In the genomic region with DNA sequence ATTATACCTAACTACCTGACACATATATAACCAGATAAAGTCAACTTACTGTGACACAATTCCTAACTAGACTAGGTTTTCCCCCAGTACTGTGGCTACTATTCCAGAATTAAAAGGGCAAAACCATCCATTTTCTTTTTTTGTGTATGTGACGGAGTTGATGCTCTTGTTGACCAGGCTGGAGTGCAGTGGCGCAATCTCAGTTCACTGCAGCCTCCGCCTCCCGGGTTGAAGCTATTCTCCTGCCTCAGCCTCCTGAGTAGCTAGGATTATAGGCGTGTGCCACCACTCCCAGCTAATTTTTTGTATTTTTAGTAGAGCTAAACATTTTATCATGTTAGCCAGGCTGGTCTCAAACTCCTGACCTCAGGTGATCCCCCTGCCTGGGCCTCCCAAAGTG, we compare ENCODE assay signal across 7 cellular contexts. TPM values are rescaled to one million over a fixed set of nuclear protein-coding genes. Genes with fewer than 3 reads are reported as not detected.
DNase-seq lines count a peak whose midpoint lies in the region; ATAC-seq and TF ChIP-seq lines count a peak whose summit lies in the region.
"Not testable (repeated sequence)": the region's sequence is repeated elsewhere in the genome, so short reads cannot be mapped to it uniquely, and the experiment has no call there.

No MANE protein-coding gene starts in this region.

- not testable (repeated sequence) for H3K27ac ChIP-seq in CD4-positive, alpha-beta T cell (ENCODE audit: low read depth, low read length); mesenchymal stem cell (ENCODE audit: low read length, poor library complexity, severe bottlenecking)
- H3K27ac ChIP-seq in esophagus muscularis mucosa (replicated peaks in 1 of 4): peak overlapping the region; percentile 30 to 67 (median 62)
- H3K27ac ChIP-seq in psoas muscle: peak overlapping the region; percentile 10
- peak overlapping the region in 3 of 5 donors; percentile 13 to 49 (median 41) for H3K27ac ChIP-seq in stomach

- not testable (repeated sequence) for H3K27me3 ChIP-seq in CD4-positive, alpha-beta T cell (ENCODE audit: control insufficient read depth, insufficient read depth, low read length); esophagus muscularis mucosa; mesenchymal stem cell (ENCODE audit: control insufficient read depth in 1 of 2, insufficient read depth in 1 of 2, low read length in 2 of 2); psoas muscle (ENCODE audit: insufficient read depth in 3 of 3, low read length in 2 of 3); stomach

- H2BK12ac ChIP-seq in mesenchymal stem cell (ENCODE audit: low read length in 2 of 2): not testable (repeated sequence)

- H3K18ac ChIP-seq in mesenchymal stem cell (ENCODE audit: low read depth in 1 of 2, low read length in 2 of 2): not testable (repeated sequence)

- 95% methylated on average over 5 of the region's 5 CpGs for WGBS in esophagus muscularis mucosa
- WGBS in mesenchymal stem cell: 98% methylated on average over 5 of the region's 5 CpGs
- WGBS in psoas muscle, 3 donors: 90 to 98% (median 94%) methylated on average over 5 of the region's 5 CpGs
- WGBS in stomach, 5 donors: 86 to 95% (median 95%) methylated on average over 5 of the region's 5 CpGs

- not testable (repeated sequence) for H3K4me3 Mint-ChIP-seq in CD4-positive, alpha-beta T cell; activated B cell treated with CpG ODN at 0.5 μM for 24 hours; MCF 10A (ENCODE audit: unreplicated experiment)

- not testable (repeated sequence) for TF ChIP-seq EP300 in esophagus muscularis mucosa (IDR thresholded peaks at IDR 0.05); stomach (IDR thresholded peaks at IDR 0.05)

- not testable (repeated sequence) for H4K8ac ChIP-seq in mesenchymal stem cell (ENCODE audit: low read length)

- H3K4ac ChIP-seq in mesenchymal stem cell (ENCODE audit: low read depth in 1 of 2, low read length in 2 of 2): not testable (repeated sequence)

- not testable (repeated sequence) for H2BK120ac ChIP-seq in mesenchymal stem cell (ENCODE audit: low read depth, low read length)

- DNase-seq in CD4-positive, alpha-beta T cell; activated B cell treated with CpG ODN at 0.5 μM for 24 hours; MCF 10A (ENCODE audit: unreplicated experiment); esophagus muscularis mucosa (ENCODE audit: extremely low spot score); mesenchymal stem cell; psoas muscle; stomach: not testable (repeated sequence)

- POLR2A ChIA-PET in CD4-positive, alpha-beta T cell (lab: Charles Lee): interaction anchor here (0.6 kb wide), 1 partner anchor 45 kb away, joined by 3 read pairs; no protein-coding TSS in a partner anchor
- POLR2A ChIA-PET in activated B cell treated with CpG ODN at 0.5 μM for 24 hours (lab: Charles Lee); MCF 10A (lab: Yijun Ruan, JAX): not testable (repeated sequence)

- TF ChIP-seq CTCF in CD4-positive, alpha-beta T cell (IDR thresholded peaks at IDR 0.05); activated B cell treated with CpG ODN at 0.5 μM for 24 hours (IDR thresholded peaks at IDR 0.05); MCF 10A (IDR thresholded peaks at IDR 0.05; ENCODE audit: unreplicated experiment); esophagus muscularis mucosa (IDR thresholded peaks at IDR 0.05); psoas muscle (IDR thresholded peaks at IDR 0.05); stomach (IDR thresholded peaks at IDR 0.05): not testable (repeated sequence)

- CTCF ChIA-PET in CD4-positive, alpha-beta T cell (lab: Charles Lee); activated B cell treated with CpG ODN at 0.5 μM for 24 hours (lab: Charles Lee): not testable (repeated sequence)
- CTCF ChIA-PET in MCF 10A (lab: Yijun Ruan, JAX): interaction anchor here (0.6 kb wide), 1 partner anchor 12 kb away, joined by 3 read pairs; no protein-coding TSS in a partner anchor

- not testable (repeated sequence) for H3K79me1 ChIP-seq in mesenchymal stem cell (replicated peaks; ENCODE audit: low read length, poor library complexity, severe bottlenecking)

- not testable (repeated sequence) for H2BK15ac ChIP-seq in mesenchymal stem cell (ENCODE audit: low read depth, poor library complexity, severe bottlenecking)

- H3K36me3 Mint-ChIP-seq in CD4-positive, alpha-beta T cell (ENCODE audit: low read depth): peaks cover 19% of the 10 kb centered on the region
- H3K36me3 Mint-ChIP-seq in activated B cell treated with CpG ODN at 0.5 μM for 24 hours (ENCODE audit: low read depth): peaks cover 24% of the 10 kb centered on the region
- peaks cover 13% of the 10 kb centered on the region for H3K36me3 Mint-ChIP-seq in MCF 10A (ENCODE audit: insufficient read depth, unreplicated experiment)

- H2BK5ac ChIP-seq in mesenchymal stem cell (ENCODE audit: low read depth, low read length, poor library complexity, severe bottlenecking): not testable (repeated sequence)

- H2AFZ ChIP-seq in mesenchymal stem cell (ENCODE audit: low read depth, low read length): not testable (repeated sequence)

- H3K9me3 ChIP-seq in CD4-positive, alpha-beta T cell (ENCODE audit: control insufficient read depth, low read length); esophagus muscularis mucosa; mesenchymal stem cell (ENCODE audit: control insufficient read depth, low read length); psoas muscle; stomach: not testable (repeated sequence)

- not testable (repeated sequence) for BruUV-seq in MCF 10A (replicated peaks; lab: Mats Ljungman, UMichigan)

- H3K9me3 Mint-ChIP-seq in CD4-positive, alpha-beta T cell; activated B cell treated with CpG ODN at 0.5 μM for 24 hours; MCF 10A (ENCODE audit: unreplicated experiment): not testable (repeated sequence)

- not testable (repeated sequence) for TF ChIP-seq POLR2A in esophagus muscularis mucosa (IDR thresholded peaks at IDR 0.05; ENCODE audit: low read depth); stomach (IDR thresholded peaks at IDR 0.05)

- not testable (repeated sequence) for H3K14ac ChIP-seq in mesenchymal stem cell (ENCODE audit: low read length in 2 of 2)

- H3K23ac ChIP-seq in mesenchymal stem cell (ENCODE audit: low read length in 2 of 2): not testable (repeated sequence)

- peak overlapping the region; percentile 72 for H3K9ac ChIP-seq in mesenchymal stem cell (ENCODE audit: low read length)

- not testable (repeated sequence) for H3K4me2 ChIP-seq in mesenchymal stem cell (ENCODE audit: low read length, poor library complexity, severe bottlenecking)

- H3K4me1 Mint-ChIP-seq in CD4-positive, alpha-beta T cell (ENCODE audit: low read depth): peaks cover 74% of the 10 kb centered on the region
- H3K4me1 Mint-ChIP-seq in activated B cell treated with CpG ODN at 0.5 μM for 24 hours (peaks cover 79% of the 10 kb centered on the region), MCF 10A (ENCODE audit: insufficient read depth, unreplicated experiment) (peaks cover 34% of the 10 kb centered on the region)

- not testable (repeated sequence) for ATAC-seq in CD4-positive, alpha-beta T cell (ENCODE audit: poor library complexity); activated B cell treated with CpG ODN at 0.5 μM for 24 hours (ENCODE audit: low read depth); psoas muscle

- H2AK5ac ChIP-seq in mesenchymal stem cell (ENCODE audit: low read length, severe bottlenecking): not testable (repeated sequence)

- peaks cover 51 to 78% (median 63%) of the 10 kb centered on the region in 4 donors for H3K4me1 ChIP-seq in esophagus muscularis mucosa
- H3K4me1 ChIP-seq in mesenchymal stem cell (ENCODE audit: control insufficient read depth, insufficient read depth, low read depth, low read length): not testable (repeated sequence)
- H3K4me1 ChIP-seq in psoas muscle: peaks cover 48% of the 10 kb centered on the region
- H3K4me1 ChIP-seq in stomach: peaks cover 22 to 85% (median 52%) of the 10 kb centered on the region in 4 donors

- not testable (repeated sequence) for H3K36me3 ChIP-seq in esophagus muscularis mucosa; mesenchymal stem cell (ENCODE audit: control insufficient read depth in 1 of 2, insufficient read depth in 2 of 2, low read depth in 1 of 2, low read length in 2 of 2); psoas muscle (ENCODE audit: insufficient read depth in 1 of 2, low read depth in 1 of 2); stomach

- H4K91ac ChIP-seq in mesenchymal stem cell (ENCODE audit: low read length): not testable (repeated sequence)

- not testable (repeated sequence) for H3K4me3 ChIP-seq in esophagus muscularis mucosa; mesenchymal stem cell (ENCODE audit: insufficient read depth in 1 of 2, low read depth in 1 of 2, low read length in 2 of 2); psoas muscle; stomach

- H3K27me3 Mint-ChIP-seq in CD4-positive, alpha-beta T cell; activated B cell treated with CpG ODN at 0.5 μM for 24 hours; MCF 10A (ENCODE audit: insufficient read depth, unreplicated experiment): not testable (repeated sequence)

- H3K27ac Mint-ChIP-seq in CD4-positive, alpha-beta T cell: peak overlapping the region; percentile 74
- H3K27ac Mint-ChIP-seq in activated B cell treated with CpG ODN at 0.5 μM for 24 hours: peak overlapping the region; percentile 59
- peak overlapping the region; percentile 39 for H3K27ac Mint-ChIP-seq in MCF 10A (ENCODE audit: low read depth, unreplicated experiment)

- intact Hi-C loops in CD4-positive, alpha-beta T cell (cut with DNase I, micrococcal nuclease): loop anchor here in 1 of 2 experiments (5.0 kb wide), 1 partner anchor 33 kb away; no protein-coding TSS in a partner anchor
- intact Hi-C loops in activated B cell treated with CpG ODN at 0.5 μM for 24 hours (cut with micrococcal nuclease) (loop anchor here (10.0 kb wide), 1 partner anchor 1195 kb away; no protein-coding TSS in a partner anchor), esophagus muscularis mucosa (cut with DNase I) (loop anchor here (5.0 to 10.0 kb wide), 4 partner anchors 138 to 1195 kb away; no protein-coding TSS in a partner anchor), psoas muscle (cut with DNase I) (loop anchor here (5.0 to 10.0 kb wide), 5 partner anchors 68 to 585 kb away; no protein-coding TSS in a partner anchor), stomach (cut with DNase I; ENCODE audit: low total_unique reads) (loop anchor here (5.0 kb wide), 1 partner anchor 133 kb away; no protein-coding TSS in a partner anchor)
- intact Hi-C loops in MCF 10A (cut with micrococcal nuclease): not testable (repeated sequence)

RNA-seq across cellular contexts. Expression of gene TBL1XR1, which starts 7.1 kb away (rescaled TPM):
- 10 to 100 TPM; 63.2 to 67.8 TPM for total RNA-seq in CD4-positive, alpha-beta T cell
- total RNA-seq in activated B cell treated with CpG ODN at 0.5 μM for 24 hours: 312 and 372 TPM in 2 replicates
- total RNA-seq in MCF 10A (2022): 171 and 178 TPM in 2 replicates
- 10 to 100 TPM; 65.0 to 99.2 (median 78.2) TPM for total RNA-seq in esophagus muscularis mucosa
- polyA plus RNA-seq in mesenchymal stem cell (2013, experiment 1 of 2): 26.7 TPM
- polyA plus RNA-seq in mesenchymal stem cell (2013, experiment 2 of 2): 27.8 TPM
- total RNA-seq in psoas muscle: 10 to 100 TPM; 58.6 to 97.4 (median 69.4) TPM
- 10 to 100 TPM in 2 of 3 donors, 1 to 10 TPM in 1; 7.3 to 15.7 (median 11.5) TPM for polyA plus RNA-seq in psoas muscle
- 100 to 1,000 TPM in 1 of 5 donors, 10 to 100 TPM in 4; 11.6 to 217 (median 66.5) TPM for total RNA-seq in stomach
- polyA plus RNA-seq in stomach: 10 to 100 TPM; 17.9 to 22.3 (median 20.2) TPM
